ENCODE assay signal across 22 cellular contexts in the genomic region with DNA sequence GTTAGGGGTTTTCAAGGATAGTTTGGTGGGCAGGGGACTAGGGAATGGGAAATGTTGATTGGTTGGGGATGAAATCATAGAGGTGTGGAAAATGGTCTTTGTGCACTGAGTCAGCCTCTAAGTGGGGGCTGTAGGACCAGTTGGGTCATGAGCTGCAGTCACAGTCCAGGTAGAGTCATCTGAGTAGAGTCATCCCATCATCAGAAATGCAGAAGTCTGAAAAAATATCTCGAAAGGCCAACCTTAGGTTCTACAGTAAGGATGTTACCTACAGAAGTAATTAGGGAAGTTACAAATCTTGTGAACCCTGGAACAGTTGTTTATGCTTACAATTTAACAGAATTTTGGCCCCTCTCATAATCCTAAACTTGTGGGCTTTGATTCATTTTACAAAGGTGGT.
DNase-seq lines count a peak whose midpoint lies in the region; FAIRE-seq and TF ChIP-seq lines count a peak whose summit lies in the region.
"Had no signal": no experiment of that assay in that cellular context is flagged by ENCODE, and none has a peak within 500 bp of the region (broad histone marks: within the 10 kb centered on the region; RNA-seq: fewer than 3 reads in every experiment).

No MANE protein-coding gene starts in this region.

- H3K27ac ChIP-seq in neutrophil: peak overlapping the region; percentile 79
- H3K27ac ChIP-seq in temporal lobe (ENCODE audit: low read depth, low read length): peak overlapping the region; percentile 9
- H3K27ac ChIP-seq: A549; BLaER1 treated with 17β-estradiol and CSF1 and Interleukin-3, amounts not matched to agents 10 nM and 100 nM had no signal

- TF ChIP-seq CTCF in CD14-positive monocyte (IDR thresholded peaks at IDR 0.05) (no peak), neutrophil (IDR thresholded peaks at IDR 0.05) (no peak), MCF 10A (IDR thresholded peaks at IDR 0.05; ENCODE audit: unreplicated experiment) (no peak)

- no peaks in the 10 kb centered on the region for H3K36me3 ChIP-seq in neutrophil
- H3K36me3 ChIP-seq: BE2C; BLaER1 treated with 17β-estradiol and CSF1 and Interleukin-3, amounts not matched to agents 10 nM and 100 nM had no signal

- DNase-seq in CD14-positive monocyte (ENCODE audit: low spot score) (no peak), GM12892 (ENCODE audit: insufficient read length) (no peak), cardiac septum (ENCODE audit: low spot score) (no peak), MCF 10A (ENCODE audit: unreplicated experiment) (no peak), OCI-M1 (lab: John Stamatoyannopoulos, UW) (no peak)
- DNase-seq: 8988T; ACHN; AML-193; BE2C; Caco-2; CD4-positive, CD25-positive, alpha-beta regulatory T cell; CD8-positive, alpha-beta T cell; DMS153; DND-41; H9 had no signal

- CTCF ChIA-PET in MCF 10A (lab: Yijun Ruan, JAX): no interaction called here

- H3K4me3 Mint-ChIP-seq in CD14-positive monocyte: no peak overlapping the region
- H3K4me3 Mint-ChIP-seq in MCF 10A (ENCODE audit: unreplicated experiment): no peak overlapping the region
- H3K4me3 Mint-ChIP-seq: CD4-positive, CD25-positive, alpha-beta regulatory T cell; CD8-positive, alpha-beta T cell; GM23338; H9 had no signal

- peak overlapping the region in 1 of 2 experiments; percentile 18 for H3K4me3 ChIP-seq in neutrophil (ENCODE audit: low read depth in 1 of 2, low read length in 1 of 2)
- H3K4me3 ChIP-seq: A549; BLaER1 treated with 17β-estradiol and CSF1 and Interleukin-3, amounts not matched to agents 10 nM and 100 nM; GM23338 had no signal

- H3K4me1 Mint-ChIP-seq in CD14-positive monocyte (peaks cover 61% of the 10 kb centered on the region), MCF 10A (ENCODE audit: insufficient read depth, unreplicated experiment) (no peaks in the 10 kb centered on the region)
- H3K4me1 Mint-ChIP-seq: CD4-positive, CD25-positive, alpha-beta regulatory T cell; GM23338 had no signal

- no peak for TF ChIP-seq POLR2A in GM12892 (IDR thresholded peaks at IDR 0.05; ENCODE audit: low read depth, low read length)

- H3K27me3 ChIP-seq in neutrophil: no peaks in the 10 kb centered on the region
- H3K27me3 ChIP-seq: BE2C had no signal

- H3K27ac Mint-ChIP-seq in CD14-positive monocyte (peak overlapping the region; percentile 60 to 88 (median 82)), MCF 10A (ENCODE audit: low read depth, unreplicated experiment) (no peak overlapping the region)
- H3K27ac Mint-ChIP-seq: CD4-positive, CD25-positive, alpha-beta regulatory T cell; CD8-positive, alpha-beta T cell; GM23338; H9 had no signal

- BruUV-seq in MCF 10A (replicated peaks; lab: Mats Ljungman, UMichigan): no TSS peak

- POLR2A ChIA-PET in MCF 10A (lab: Yijun Ruan, JAX): no interaction called here

- peaks cover 0 to 10% (median 7%) of the 10 kb centered on the region in 7 donors for H3K9me3 Mint-ChIP-seq in CD14-positive monocyte
- H3K9me3 Mint-ChIP-seq in MCF 10A (ENCODE audit: unreplicated experiment): no peaks in the 10 kb centered on the region
- H3K9me3 Mint-ChIP-seq: CD4-positive, CD25-positive, alpha-beta regulatory T cell; CD8-positive, alpha-beta T cell had no signal

- H3K9me3 ChIP-seq in neutrophil: no peaks in the 10 kb centered on the region
- H3K9me3 ChIP-seq: A549, BE2C, Caco-2 had no signal

- H3K36me3 Mint-ChIP-seq in CD14-positive monocyte (peaks cover 1 to 3% of the 10 kb centered on the region in 2 donors), MCF 10A (ENCODE audit: insufficient read depth, unreplicated experiment) (no peaks in the 10 kb centered on the region)
- H3K36me3 Mint-ChIP-seq: CD4-positive, CD25-positive, alpha-beta regulatory T cell; CD8-positive, alpha-beta T cell had no signal

- H3K4me1 ChIP-seq in neutrophil (ENCODE audit: control insufficient read depth in 1 of 2, insufficient read depth in 1 of 2, low read depth in 1 of 2, low read length in 1 of 2): peaks cover 41 to 53% of the 10 kb centered on the region in 2 experiments
- H3K4me1 ChIP-seq: A549, BE2C, Caco-2 had no signal

- H3K27me3 Mint-ChIP-seq in CD14-positive monocyte (ENCODE audit: low read depth in 3 of 3) (peaks cover 0 to 47% (median 1%) of the 10 kb centered on the region in 3 donors), MCF 10A (ENCODE audit: insufficient read depth, unreplicated experiment) (peaks cover 90% of the 10 kb centered on the region)
- H3K27me3 Mint-ChIP-seq: CD4-positive, CD25-positive, alpha-beta regulatory T cell had no signal

- intact Hi-C loops in CD14-positive monocyte (cut with micrococcal nuclease) (loop anchor here (10.0 kb wide), 2 partner anchors 63 to 207 kb away; partner anchors contain the start of genes AP1S2 (in 2 of the 2) and GRPR (in 1 of the 2)), cardiac septum (cut with DNase I) (no loop called here), MCF 10A (cut with micrococcal nuclease) (no loop called here)

- peak; percentile 86 for FAIRE-seq in GM12892 (lab: Jason Lieb, UNC)
- FAIRE-seq: A549, G401.6, GM19239 had no signal

Comparison
In these comparisons a context has a peak if more than half of its experiments do, and no peak if none do; other contexts are left out.
1. intact Hi-C loops: an anchor here in CD14-positive monocyte (10.0 kb wide); none called in cardiac septum and MCF 10A.